17 cellular contexts compared by ENCODE assay signal in the genomic region with DNA sequence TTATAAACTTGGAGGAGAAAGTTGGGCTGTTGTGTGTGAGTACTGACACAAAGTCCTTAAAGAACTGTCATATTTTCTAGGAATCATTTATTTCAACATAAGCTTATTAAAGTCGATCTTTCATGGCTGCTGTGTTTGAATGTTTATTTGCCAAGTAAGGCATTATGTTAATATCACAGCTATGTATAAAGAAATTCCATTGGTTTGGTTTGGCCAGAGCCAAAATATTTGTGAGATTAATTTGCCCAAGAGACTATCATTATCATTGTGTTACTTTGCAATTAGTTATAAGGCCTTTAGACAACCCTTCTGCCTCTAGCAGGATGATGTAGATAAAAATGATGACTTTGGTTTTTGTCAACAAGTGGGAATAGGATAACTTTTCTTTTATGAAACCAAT.
A peak's percentile ranks its signal among the peaks of the same experiment; 100 is the strongest.
DNase-seq lines count a peak whose midpoint lies in the region; TF ChIP-seq lines count a peak whose summit lies in the region.
"Had no signal": no experiment of that assay in that cellular context is flagged by ENCODE, and none has a peak within 500 bp of the region (broad histone marks: within the 10 kb centered on the region; RNA-seq: fewer than 3 reads in every experiment).

No MANE protein-coding gene starts in this region.

- no peaks in the 10 kb centered on the region for H3K9me3 ChIP-seq in skeletal muscle satellite cell (replicated peaks; ENCODE audit: low read length)
- H3K9me3 ChIP-seq: pancreas, tibial nerve had no signal

- peak overlapping the region; percentile 40 for H3K9ac ChIP-seq in skeletal muscle satellite cell (ENCODE audit: low read depth, low read length)

- DNase-seq in GM04503 (ENCODE audit: low read depth), result peak; percentile 42
- peak; percentile 9 for DNase-seq in fibroblast of villous mesenchyme (ENCODE audit: low read depth)
- DNase-seq in stimulated activated CD4-positive, alpha-beta T cell treated with anti-CD3 and anti-CD28 coated beads, Interleukin-12 subunit alpha, Interleukin-12 subunit beta, amount 100 ng/mL, for 4 hours, result no peak
- no peak for DNase-seq in activated gamma-delta T cell (lab: John Stamatoyannopoulos, UW)
- no peak for DNase-seq in NCI-H2029 treated with DMSO at 0.1 percent for 48 hours (lab: John Stamatoyannopoulos, UW)
- DNase-seq: cerebellar nuclear complex; effector memory CD8-positive, alpha-beta T cell; foreskin melanocyte; left ventricle myocardium superior; NCI-H1105; NCI-H2171; NK-92 treated with Interleukin-12 subunit alpha and Interleukin-12 subunit beta, amount 100 ng/mL, for 24 hours; pancreas; T-helper 2 cell had no signal

- H3K4me2 ChIP-seq in skeletal muscle satellite cell (ENCODE audit: low read length), result peak overlapping the region; percentile 47

- TF ChIP-seq CTCF in VCaP (conservative IDR thresholded peaks at IDR 0.05) (no peak), fibroblast of villous mesenchyme (IDR thresholded peaks at IDR 0.05; ENCODE audit: insufficient read depth, low read depth, low read length) (no peak)

- no peak overlapping the region for H3K4me3 ChIP-seq in fibroblast of villous mesenchyme (ENCODE audit: low read depth, low read length)
- H3K4me3 ChIP-seq in skeletal muscle satellite cell (ENCODE audit: low read length), result no peak overlapping the region
- H3K4me3 ChIP-seq: pancreas, tibial nerve had no signal

- peak overlapping the region; percentile 72 for H3K27ac ChIP-seq in VCaP

- H3K36me3 ChIP-seq in skeletal muscle satellite cell (ENCODE audit: insufficient read depth, low read length), result no peaks in the 10 kb centered on the region
- H3K36me3 ChIP-seq: pancreas, tibial nerve had no signal

- H3K4me1 ChIP-seq in skeletal muscle satellite cell (ENCODE audit: control insufficient read depth, insufficient read depth, low read length), result peaks cover 31% of the 10 kb centered on the region

- H3K27me3 ChIP-seq in skeletal muscle satellite cell (ENCODE audit: control insufficient read depth, insufficient read depth, low read length), result no peaks in the 10 kb centered on the region
- H3K27me3 ChIP-seq: pancreas, tibial nerve had no signal

Comparison
In these comparisons a context has a peak if more than half of its experiments do, and no peak if none do; other contexts are left out.
1. DNase-seq: peak in GM04503 (single experiment) and fibroblast of villous mesenchyme (single experiment); none in stimulated activated CD4-positive, alpha-beta T cell treated with anti-CD3 and anti-CD28 coated beads, Interleukin-12 subunit alpha, Interleukin-12 subunit beta, amount 100 ng/mL, for 4 hours (single experiment), activated gamma-delta T cell (single experiment) and NCI-H2029 treated with DMSO at 0.1 percent for 48 hours (single experiment).